2 cellular contexts compared by ENCODE assay signal in the genomic region with DNA sequence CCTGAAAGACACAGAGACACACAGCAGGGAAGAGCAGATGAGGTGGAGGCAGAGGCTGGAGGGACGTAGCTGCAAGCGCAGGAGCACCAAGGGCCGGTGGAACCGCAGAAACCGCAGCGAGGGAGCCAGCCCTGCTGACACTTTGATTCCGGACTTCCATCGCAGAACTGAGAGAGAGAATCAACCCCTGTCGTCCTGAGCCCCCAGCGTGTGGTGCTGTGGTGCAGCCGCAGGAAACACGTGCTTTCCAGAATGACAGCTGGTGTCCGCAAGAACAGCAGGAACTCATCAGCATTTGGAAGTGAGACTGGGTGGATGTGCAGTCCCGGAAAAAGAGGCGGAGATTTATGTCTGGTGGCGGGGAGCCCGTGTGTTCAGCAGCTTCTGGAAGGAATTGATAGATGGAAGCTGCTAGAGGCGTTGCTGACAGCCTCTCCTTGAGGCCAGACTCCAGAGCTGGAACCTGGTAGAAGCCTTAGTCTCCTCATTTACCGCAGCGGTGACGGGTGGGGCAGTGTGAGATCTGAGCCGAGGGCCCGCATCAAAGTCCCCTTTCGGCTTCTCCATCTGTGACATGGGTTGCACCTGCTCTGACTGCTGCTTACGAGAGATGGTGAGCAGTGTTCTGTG.
A peak's percentile ranks its signal among the peaks of the same experiment; 100 is the strongest.
TF ChIP-seq lines count a peak whose summit lies in the region.

No MANE protein-coding gene starts in this region.

TF ChIP-seq in GM23338, 12 proteins besides CTCF, POLR2A, EP300 and RAD21:
- TF ChIP-seq ZNF331 (CRISPR knock-in tag; IDR thresholded peaks at IDR 0.05; ENCODE audit: low read depth) = no peak
- TF ChIP-seq ZNF114 (CRISPR knock-in tag; IDR thresholded peaks at IDR 0.05) = no peak
- TF ChIP-seq EZH2 (IDR thresholded peaks at IDR 0.05; ENCODE audit: low read depth, unreplicated experiment) = no peak
- TF ChIP-seq JUNB (IDR thresholded peaks at IDR 0.05; ENCODE audit: unreplicated experiment) = no peak

TF ChIP-seq in K562, 482 proteins besides CTCF, POLR2A, EP300 and RAD21 (continues in another document):
- TF ChIP-seq KLF1 (tag; IDR thresholded peaks at IDR 0.05) (no peak), L3MBTL2 (IDR thresholded peaks at IDR 0.05) (peak; percentile 85), DACH1 (IDR thresholded peaks at IDR 0.05; ENCODE audit: partially characterized antibody) (no peak), ESRRA (IDR thresholded peaks at IDR 0.05; ENCODE audit: borderline replicate concordance, low read depth) (peak; percentile 89; the same call in 1 of the 2 replicates), CTBP1 (IDR thresholded peaks at IDR 0.05; ENCODE audit: borderline replicate concordance) (peak; percentile 22; the same call in 1 of the 2 replicates), EGR1 (conservative IDR thresholded peaks at IDR 0.05) (no peak), MGA (IDR thresholded peaks at IDR 0.05) (peak; percentile 80), STAT5A (IDR thresholded peaks at IDR 0.05; ENCODE audit: borderline replicate concordance, low read length) (no peak), TGIF2 (CRISPR knock-in tag; IDR thresholded peaks at IDR 0.05) (no peak), ZNF395 (CRISPR knock-in tag; IDR thresholded peaks at IDR 0.05) (no peak), RFX1 (IDR thresholded peaks at IDR 0.05) (no peak), MYC (IDR thresholded peaks at IDR 0.05; ENCODE audit: low read depth, low read length) (peak; percentile 78), MYC (CRISPR knock-in tag; IDR thresholded peaks at IDR 0.05; ENCODE audit: borderline replicate concordance, low read depth) (no peak), TCF3 (CRISPR knock-in tag; IDR thresholded peaks at IDR 0.05) (peak; percentile 22; the same call in 1 of the 2 replicates), FOXK2 (conservative IDR thresholded peaks at IDR 0.05 in 1 of 2, IDR thresholded peaks at IDR 0.05 in 1 of 2; ENCODE audit: low read depth in 2 of 2) (peak; percentile 35 to 56; a peak in 1 of 4 replicates), HNRNPLL (IDR thresholded peaks at IDR 0.05; ENCODE audit: low read depth, low read length, poor library complexity, severe bottlenecking) (peak; percentile 39), HDAC1 (IDR thresholded peaks at IDR 0.05) (peak in 1 of 2 experiments; percentile 79; a peak in 2 of 4 replicates), STAT6 (CRISPR knock-in tag; IDR thresholded peaks at IDR 0.05) (no peak), ZNF253 (CRISPR knock-in tag; conservative IDR thresholded peaks at IDR 0.05) (no peak), ZFP30 (CRISPR knock-in tag; IDR thresholded peaks at IDR 0.05; ENCODE audit: borderline replicate concordance) (no peak), ZBTB1 (CRISPR knock-in tag; IDR thresholded peaks at IDR 0.05; ENCODE audit: borderline replicate concordance, low read depth) (peak; percentile 91)
- TF ChIP-seq, protein P1, sequence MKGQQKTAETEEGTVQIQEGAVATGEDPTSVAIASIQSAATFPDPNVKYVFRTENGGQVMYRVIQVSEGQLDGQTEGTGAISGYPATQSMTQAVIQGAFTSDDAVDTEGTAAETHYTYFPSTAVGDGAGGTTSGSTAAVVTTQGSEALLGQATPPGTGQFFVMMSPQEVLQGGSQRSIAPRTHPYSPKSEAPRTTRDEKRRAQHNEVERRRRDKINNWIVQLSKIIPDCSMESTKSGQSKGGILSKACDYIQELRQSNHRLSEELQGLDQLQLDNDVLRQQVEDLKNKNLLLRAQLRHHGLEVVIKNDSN (CRISPR knock-in tag; IDR thresholded peaks at IDR 0.05) = peak; percentile 64; the same call in 1 of the 2 replicates
- TF ChIP-seq, protein P2, sequence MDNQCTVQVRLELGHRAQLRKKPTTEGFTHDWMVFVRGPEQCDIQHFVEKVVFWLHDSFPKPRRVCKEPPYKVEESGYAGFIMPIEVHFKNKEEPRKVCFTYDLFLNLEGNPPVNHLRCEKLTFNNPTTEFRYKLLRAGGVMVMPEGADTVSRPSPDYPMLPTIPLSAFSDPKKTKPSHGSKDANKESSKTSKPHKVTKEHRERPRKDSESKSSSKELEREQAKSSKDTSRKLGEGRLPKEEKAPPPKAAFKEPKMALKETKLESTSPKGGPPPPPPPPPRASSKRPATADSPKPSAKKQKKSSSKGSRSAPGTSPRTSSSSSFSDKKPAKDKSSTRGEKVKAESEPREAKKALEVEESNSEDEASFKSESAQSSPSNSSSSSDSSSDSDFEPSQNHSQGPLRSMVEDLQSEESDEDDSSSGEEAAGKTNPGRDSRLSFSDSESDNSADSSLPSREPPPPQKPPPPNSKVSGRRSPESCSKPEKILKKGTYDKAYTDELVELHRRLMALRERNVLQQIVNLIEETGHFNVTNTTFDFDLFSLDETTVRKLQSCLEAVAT (IDR thresholded peaks at IDR 0.05) = peak in 1 of 2 experiments; percentile 73; a peak in 2 of 4 replicates
- TF ChIP-seq, protein P3, sequence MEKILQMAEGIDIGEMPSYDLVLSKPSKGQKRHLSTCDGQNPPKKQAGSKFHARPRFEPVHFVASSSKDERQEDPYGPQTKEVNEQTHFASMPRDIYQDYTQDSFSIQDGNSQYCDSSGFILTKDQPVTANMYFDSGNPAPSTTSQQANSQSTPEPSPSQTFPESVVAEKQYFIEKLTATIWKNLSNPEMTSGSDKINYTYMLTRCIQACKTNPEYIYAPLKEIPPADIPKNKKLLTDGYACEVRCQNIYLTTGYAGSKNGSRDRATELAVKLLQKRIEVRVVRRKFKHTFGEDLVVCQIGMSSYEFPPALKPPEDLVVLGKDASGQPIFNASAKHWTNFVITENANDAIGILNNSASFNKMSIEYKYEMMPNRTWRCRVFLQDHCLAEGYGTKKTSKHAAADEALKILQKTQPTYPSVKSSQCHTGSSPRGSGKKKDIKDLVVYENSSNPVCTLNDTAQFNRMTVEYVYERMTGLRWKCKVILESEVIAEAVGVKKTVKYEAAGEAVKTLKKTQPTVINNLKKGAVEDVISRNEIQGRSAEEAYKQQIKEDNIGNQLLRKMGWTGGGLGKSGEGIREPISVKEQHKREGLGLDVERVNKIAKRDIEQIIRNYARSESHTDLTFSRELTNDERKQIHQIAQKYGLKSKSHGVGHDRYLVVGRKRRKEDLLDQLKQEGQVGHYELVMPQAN (IDR thresholded peaks at IDR 0.05; ENCODE audit: borderline replicate concordance) = peak; percentile 64; the same call in 1 of the 2 replicates
- TF ChIP-seq, protein P4, sequence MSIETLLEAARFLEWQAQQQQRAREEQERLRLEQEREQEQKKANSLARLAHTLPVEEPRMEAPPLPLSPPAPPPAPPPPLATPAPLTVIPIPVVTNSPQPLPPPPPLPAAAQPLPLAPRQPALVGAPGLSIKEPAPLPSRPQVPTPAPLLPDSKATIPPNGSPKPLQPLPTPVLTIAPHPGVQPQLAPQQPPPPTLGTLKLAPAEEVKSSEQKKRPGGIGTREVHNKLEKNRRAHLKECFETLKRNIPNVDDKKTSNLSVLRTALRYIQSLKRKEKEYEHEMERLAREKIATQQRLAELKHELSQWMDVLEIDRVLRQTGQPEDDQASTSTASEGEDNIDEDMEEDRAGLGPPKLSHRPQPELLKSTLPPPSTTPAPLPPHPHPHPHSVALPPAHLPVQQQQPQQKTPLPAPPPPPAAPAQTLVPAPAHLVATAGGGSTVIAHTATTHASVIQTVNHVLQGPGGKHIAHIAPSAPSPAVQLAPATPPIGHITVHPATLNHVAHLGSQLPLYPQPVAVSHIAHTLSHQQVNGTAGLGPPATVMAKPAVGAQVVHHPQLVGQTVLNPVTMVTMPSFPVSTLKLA (conservative IDR thresholded peaks at IDR 0.05) = peak; percentile 90 to 95
- TF ChIP-seq, protein P5, sequence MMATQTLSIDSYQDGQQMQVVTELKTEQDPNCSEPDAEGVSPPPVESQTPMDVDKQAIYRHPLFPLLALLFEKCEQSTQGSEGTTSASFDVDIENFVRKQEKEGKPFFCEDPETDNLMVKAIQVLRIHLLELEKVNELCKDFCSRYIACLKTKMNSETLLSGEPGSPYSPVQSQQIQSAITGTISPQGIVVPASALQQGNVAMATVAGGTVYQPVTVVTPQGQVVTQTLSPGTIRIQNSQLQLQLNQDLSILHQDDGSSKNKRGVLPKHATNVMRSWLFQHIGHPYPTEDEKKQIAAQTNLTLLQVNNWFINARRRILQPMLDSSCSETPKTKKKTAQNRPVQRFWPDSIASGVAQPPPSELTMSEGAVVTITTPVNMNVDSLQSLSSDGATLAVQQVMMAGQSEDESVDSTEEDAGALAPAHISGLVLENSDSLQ (IDR thresholded peaks at IDR 0.05) = peak; percentile 50; the same call in 1 of the 2 replicates
